Comparison of ENCODE assay signal across 15 cellular contexts in genomic region chr12:50390284-50390683, GRCh38. TPM values are rescaled to one million over a fixed set of nuclear protein-coding genes. Genes with fewer than 3 reads are reported as not detected.
A peak's percentile ranks its signal among the peaks of the same experiment; 100 is the strongest.
DNase-seq lines count a peak whose midpoint lies in the region; ATAC-seq, FAIRE-seq and TF ChIP-seq lines count a peak whose summit lies in the region.
"Had no signal": no experiment of that assay in that cellular context is flagged by ENCODE, and none has a peak within 500 bp of the region (broad histone marks: within the 10 kb centered on the region; RNA-seq: fewer than 3 reads in every experiment).

No MANE protein-coding gene starts in this region.

- ATAC-seq in activated CD8-positive, alpha-beta memory T cell treated with anti-CD3 and anti-CD28 coated beads, Interleukin-2, amount 10 ng/mL, durations not matched to agents 7 days and 5 days: no peak

- POLR2A ChIA-PET in MCF 10A (lab: Yijun Ruan, JAX): interaction anchor here (0.6 to 6.2 kb wide), 13 partner anchors 9 to 1201 kb away, joined by 3 to 80 read pairs (median 3); partner anchors contain the start of genes LARP4 and SMARCD1

- H3K27ac Mint-ChIP-seq in MCF 10A (ENCODE audit: low read depth, unreplicated experiment) (peak overlapping the region; percentile 59), astrocyte (ENCODE audit: unreplicated experiment) (peak overlapping the region; percentile 91)
- no peak overlapping the region for H3K27ac Mint-ChIP-seq in activated CD8-positive, alpha-beta memory T cell treated with anti-CD3 and anti-CD28 coated beads, Interleukin-2, amount 10 ng/mL, durations not matched to agents 7 days and 5 days
- H3K27ac Mint-ChIP-seq: dendritic cell treated with granulocyte-macrophage colony-stimulating factor and Interleukin-4, amounts not matched to agents 40 ng/mL and 50 ng/mL, for 4 days had no signal

- H3K27ac ChIP-seq in breast epithelium (no peak overlapping the region), astrocyte (ENCODE audit: low read depth, low read length) (peak overlapping the region; percentile 34), tibial artery (peak overlapping the region; percentile 22 to 26), ovary (no peak overlapping the region)
- H3K27ac ChIP-seq: 22Rv1, thyroid gland had no signal

- peak overlapping the region; percentile 56 for H3K4me2 ChIP-seq in astrocyte (ENCODE audit: low read length)

- no peaks in the 10 kb centered on the region for H3K79me2 ChIP-seq in astrocyte (ENCODE audit: insufficient read depth, low read length)

- H3K9me3 ChIP-seq in breast epithelium (no peaks in the 10 kb centered on the region), astrocyte (ENCODE audit: insufficient read depth, low read depth, low read length) (no peaks in the 10 kb centered on the region), tibial artery (no peaks in the 10 kb centered on the region), ovary (no peaks in the 10 kb centered on the region)
- H3K9me3 ChIP-seq: thyroid gland had no signal

- no peaks in the 10 kb centered on the region for H3K36me3 Mint-ChIP-seq in MCF 10A (ENCODE audit: insufficient read depth, unreplicated experiment)
- no peaks in the 10 kb centered on the region for H3K36me3 Mint-ChIP-seq in astrocyte (ENCODE audit: low read depth, unreplicated experiment)
- H3K36me3 Mint-ChIP-seq in activated CD8-positive, alpha-beta memory T cell treated with anti-CD3 and anti-CD28 coated beads, Interleukin-2, amount 10 ng/mL, durations not matched to agents 7 days and 5 days: no peaks in the 10 kb centered on the region

- no peak for TF ChIP-seq CTCF in MCF 10A (IDR thresholded peaks at IDR 0.05; ENCODE audit: unreplicated experiment)
- TF ChIP-seq CTCF in breast epithelium (IDR thresholded peaks at IDR 0.05): no peak
- no peak for TF ChIP-seq CTCF in astrocyte (IDR thresholded peaks at IDR 0.05; ENCODE audit: insufficient read depth, low read depth, low read length)
- TF ChIP-seq CTCF in tibial artery (IDR thresholded peaks at IDR 0.05): no peak
- TF ChIP-seq CTCF in ovary (IDR thresholded peaks at IDR 0.05): no peak

- H3K9me3 Mint-ChIP-seq in MCF 10A (ENCODE audit: unreplicated experiment) (no peaks in the 10 kb centered on the region), astrocyte (ENCODE audit: unreplicated experiment) (peaks cover 2% of the 10 kb centered on the region)
- no peaks in the 10 kb centered on the region for H3K9me3 Mint-ChIP-seq in activated CD8-positive, alpha-beta memory T cell treated with anti-CD3 and anti-CD28 coated beads, Interleukin-2, amount 10 ng/mL, durations not matched to agents 7 days and 5 days (ENCODE audit: low read depth)
- H3K9me3 Mint-ChIP-seq: dendritic cell treated with granulocyte-macrophage colony-stimulating factor and Interleukin-4, amounts not matched to agents 40 ng/mL and 50 ng/mL, for 4 days had no signal

- no peak overlapping the region for H3K9ac ChIP-seq in astrocyte (ENCODE audit: low read length)

- DNase-seq in MCF 10A (ENCODE audit: unreplicated experiment) (peak; percentile 93), breast epithelium (ENCODE audit: low spot score in 2 of 2) (no peak), astrocyte (ENCODE audit: low read depth) (peak; percentile 96), glomerular visceral epithelial cell (ENCODE audit: extremely low spot score) (peak; percentile 76), tibial artery (no peak), ovary (no peak), hippocampal formation (lab: John Stamatoyannopoulos, UW) (no peak)
- no peak for DNase-seq in activated CD8-positive, alpha-beta memory T cell treated with anti-CD3 and anti-CD28 coated beads, Interleukin-2, amount 10 ng/mL, durations not matched to agents 7 days and 5 days
- DNase-seq: activated T-cell treated with anti-CD3 and anti-CD28 coated beads for 4 hours, KBM-7, NCI-H446, thyroid gland had no signal

- no peak for TF ChIP-seq POLR2A in breast epithelium (IDR thresholded peaks at IDR 0.05)
- TF ChIP-seq POLR2A in ovary (IDR thresholded peaks at IDR 0.05): no peak

- H3K4me3 Mint-ChIP-seq in MCF 10A (ENCODE audit: unreplicated experiment): no peak overlapping the region
- no peak overlapping the region for H3K4me3 Mint-ChIP-seq in astrocyte (ENCODE audit: unreplicated experiment)
- no peak overlapping the region for H3K4me3 Mint-ChIP-seq in activated CD8-positive, alpha-beta memory T cell treated with anti-CD3 and anti-CD28 coated beads, Interleukin-2, amount 10 ng/mL, durations not matched to agents 7 days and 5 days
- H3K4me3 Mint-ChIP-seq: dendritic cell treated with granulocyte-macrophage colony-stimulating factor and Interleukin-4, amounts not matched to agents 40 ng/mL and 50 ng/mL, for 4 days had no signal

- H3K4me1 Mint-ChIP-seq in MCF 10A (ENCODE audit: insufficient read depth, unreplicated experiment) (peaks cover 26% of the 10 kb centered on the region), astrocyte (ENCODE audit: low read depth, unreplicated experiment) (peaks cover 6% of the 10 kb centered on the region)
- H3K4me1 Mint-ChIP-seq in activated CD8-positive, alpha-beta memory T cell treated with anti-CD3 and anti-CD28 coated beads, Interleukin-2, amount 10 ng/mL, durations not matched to agents 7 days and 5 days: peaks cover 3% of the 10 kb centered on the region

- H3K27me3 Mint-ChIP-seq in MCF 10A (ENCODE audit: insufficient read depth, unreplicated experiment) (no peaks in the 10 kb centered on the region), astrocyte (ENCODE audit: low read depth, unreplicated experiment) (peaks cover 2% of the 10 kb centered on the region)
- no peaks in the 10 kb centered on the region for H3K27me3 Mint-ChIP-seq in activated CD8-positive, alpha-beta memory T cell treated with anti-CD3 and anti-CD28 coated beads, Interleukin-2, amount 10 ng/mL, durations not matched to agents 7 days and 5 days

- WGBS in ovary, 3 donors: 15 to 29% (median 22%) methylated on average over 3 of the region's 3 CpGs

- no peak overlapping the region for H2AFZ ChIP-seq in astrocyte (ENCODE audit: low read depth, low read length)

- H3K36me3 ChIP-seq in breast epithelium: no peaks in the 10 kb centered on the region
- H3K36me3 ChIP-seq in astrocyte (ENCODE audit: insufficient read depth, low read length): no peaks in the 10 kb centered on the region
- H3K36me3 ChIP-seq in tibial artery: no peaks in the 10 kb centered on the region
- H3K36me3 ChIP-seq in ovary: no peaks in the 10 kb centered on the region
- H3K36me3 ChIP-seq: thyroid gland had no signal

- H3K27me3 ChIP-seq in breast epithelium (no peaks in the 10 kb centered on the region), astrocyte (ENCODE audit: insufficient read depth, low read length) (no peaks in the 10 kb centered on the region), tibial artery (no peaks in the 10 kb centered on the region), ovary (no peaks in the 10 kb centered on the region)
- H3K27me3 ChIP-seq: thyroid gland had no signal

- CTCF ChIA-PET in MCF 10A (lab: Yijun Ruan, JAX): interaction anchor here (0.6 to 1.0 kb wide), 4 partner anchors 78 to 376 kb away, joined by 3 to 4 read pairs (median 3); no protein-coding TSS in a partner anchor
- CTCF ChIA-PET in activated CD8-positive, alpha-beta memory T cell treated with anti-CD3 and anti-CD28 coated beads, Interleukin-2, amount 10 ng/mL, durations not matched to agents 7 days and 5 days (lab: Charles Lee): interaction anchor here (1.0 kb wide), 1 partner anchor 279 kb away, joined by 3 read pairs; no protein-coding TSS in a partner anchor

- no peaks in the 10 kb centered on the region for H4K20me1 ChIP-seq in astrocyte (ENCODE audit: insufficient read depth, low read length)

- intact Hi-C loops in MCF 10A (cut with micrococcal nuclease): no loop called here
- intact Hi-C loops in breast epithelium (cut with DNase I; ENCODE audit: low total_unique reads): no loop called here
- intact Hi-C loops in tibial artery (cut with DNase I; ENCODE audit: low total_unique reads): no loop called here
- intact Hi-C loops in ovary (cut with DNase I): no loop called here

- no peaks in the 10 kb centered on the region for H3K4me1 ChIP-seq in breast epithelium
- H3K4me1 ChIP-seq in astrocyte (ENCODE audit: insufficient read depth, low read length): peaks cover 12% of the 10 kb centered on the region
- peaks cover 0 to 12% (median 5%) of the 10 kb centered on the region in 4 donors for H3K4me1 ChIP-seq in tibial artery
- no peaks in the 10 kb centered on the region for H3K4me1 ChIP-seq in ovary (ENCODE audit: insufficient read depth)

- no peak for TF ChIP-seq EP300 in ovary (IDR thresholded peaks at IDR 0.05)

- FAIRE-seq in astrocyte (lab: Jason Lieb, UNC): peak; percentile 59

- no TSS peak for BruUV-seq in MCF 10A (replicated peaks; lab: Mats Ljungman, UMichigan)

- H3K4me3 ChIP-seq in breast epithelium: no peak overlapping the region
- H3K4me3 ChIP-seq in astrocyte (ENCODE audit: insufficient read depth, low read depth, low read length): no peak overlapping the region
- no peak overlapping the region for H3K4me3 ChIP-seq in tibial artery
- no peak overlapping the region for H3K4me3 ChIP-seq in ovary
- H3K4me3 ChIP-seq: thyroid gland had no signal

RNA-seq across cellular contexts. Expression of gene FAM186A, which starts 6.1 kb away (rescaled TPM):
- total RNA-seq in MCF 10A (2022) (not detected in 2 replicates), breast epithelium (not detected), astrocyte (not detected in 2 replicates), ovary (not detected)
- not detected for polyA plus RNA-seq in ovary
- total RNA-seq in activated CD8-positive, alpha-beta memory T cell treated with anti-CD3 and anti-CD28 coated beads, Interleukin-2, amount 10 ng/mL, durations not matched to agents 7 days and 5 days: not detected
- total RNA-seq: T-helper 2 cell treated with Interferon-gamma antibody and Interleukin-4, amounts not matched to agents 100 ng/mL and 5 ng/mL, for 36 hours; thyroid gland had no signal

RNA-seq across cellular contexts. Expression of gene LARP4, which starts 10.4 kb away (rescaled TPM):
- total RNA-seq in MCF 10A (2022) (73.6 and 78.8 TPM in 2 replicates), breast epithelium (10 to 100 TPM; 34.2 to 61.9 (median 56.3) TPM), astrocyte (60.4 and 63.8 TPM in 2 replicates), ovary (10 to 100 TPM; 29.8 to 66.7 (median 49.0) TPM)
- polyA plus RNA-seq in ovary: 10 to 100 TPM in 1 of 2 donors, 1 to 10 TPM in 1; 7.8 to 17.0 TPM
- 10 to 100 TPM; 50.5 to 78.2 TPM for total RNA-seq in activated CD8-positive, alpha-beta memory T cell treated with anti-CD3 and anti-CD28 coated beads, Interleukin-2, amount 10 ng/mL, durations not matched to agents 7 days and 5 days

Comparison
In these comparisons a context has a peak if more than half of its experiments do, and no peak if none do; other contexts are left out.
1. DNase-seq: peak in MCF 10A (single experiment), astrocyte (single experiment) and glomerular visceral epithelial cell (single experiment); none in breast epithelium (0 of 2), tibial artery (0 of 2), ovary (0 of 5), hippocampal formation (0 of 2) and activated CD8-positive, alpha-beta memory T cell treated with anti-CD3 and anti-CD28 coated beads, Interleukin-2, amount 10 ng/mL, durations not matched to agents 7 days and 5 days (single experiment).
2. H3K27ac ChIP-seq: peak in astrocyte (single experiment) and tibial artery (2 of 2); none in breast epithelium (0 of 2) and ovary (0 of 2).